Comparison of ENCODE assay signal across 1 cellular context in the genomic region with DNA sequence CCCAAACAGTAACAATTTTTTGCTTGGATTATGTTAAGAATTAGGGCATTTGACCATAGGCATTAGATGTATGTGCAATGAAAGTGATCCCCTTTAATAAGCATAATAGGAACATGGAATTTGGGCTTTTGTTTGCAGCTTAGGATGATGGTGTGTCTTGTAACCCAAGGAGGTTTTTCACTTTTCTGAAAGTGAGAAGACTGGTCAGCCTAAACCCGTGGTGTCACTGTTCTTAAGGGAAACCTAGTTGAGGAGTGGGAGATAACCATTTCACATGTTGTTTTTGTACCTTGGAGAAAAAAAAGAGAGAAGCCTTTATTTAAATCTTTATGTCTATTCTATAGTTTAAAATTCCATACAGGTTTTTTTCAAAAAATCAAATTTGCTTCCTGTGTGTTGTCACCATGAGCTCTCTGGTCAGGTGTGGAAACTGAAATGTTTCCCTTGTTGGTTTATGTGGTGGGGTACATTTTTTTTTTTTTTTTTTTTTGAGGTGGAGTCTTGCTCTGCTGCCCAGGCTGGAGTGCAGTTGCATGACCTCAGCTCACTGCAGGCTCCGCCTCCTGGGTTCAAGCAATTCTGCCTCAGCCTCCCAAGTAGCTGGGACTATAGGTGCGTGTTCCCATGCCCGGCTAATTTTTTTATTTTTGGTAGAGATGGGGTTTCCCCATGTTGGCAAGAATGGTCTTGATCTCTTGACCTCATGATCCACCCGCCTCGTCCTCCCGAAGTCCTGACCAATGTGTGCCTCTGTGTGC.
TF ChIP-seq lines count a peak whose summit lies in the region.

No MANE protein-coding gene starts in this region.

TF ChIP-seq in HepG2, 621 proteins besides CTCF, POLR2A, EP300 and RAD21:
- TF ChIP-seq SUZ12 (IDR thresholded peaks at IDR 0.05; ENCODE audit: low read depth, low read length) (no peak), ZNF337 (CRISPR knock-in tag; IDR thresholded peaks at IDR 0.05; ENCODE audit: borderline replicate concordance, low read depth) (no peak), ATM (IDR thresholded peaks at IDR 0.05; ENCODE audit: borderline replicate concordance) (no peak)
- TF ChIP-seq, protein P1, sequence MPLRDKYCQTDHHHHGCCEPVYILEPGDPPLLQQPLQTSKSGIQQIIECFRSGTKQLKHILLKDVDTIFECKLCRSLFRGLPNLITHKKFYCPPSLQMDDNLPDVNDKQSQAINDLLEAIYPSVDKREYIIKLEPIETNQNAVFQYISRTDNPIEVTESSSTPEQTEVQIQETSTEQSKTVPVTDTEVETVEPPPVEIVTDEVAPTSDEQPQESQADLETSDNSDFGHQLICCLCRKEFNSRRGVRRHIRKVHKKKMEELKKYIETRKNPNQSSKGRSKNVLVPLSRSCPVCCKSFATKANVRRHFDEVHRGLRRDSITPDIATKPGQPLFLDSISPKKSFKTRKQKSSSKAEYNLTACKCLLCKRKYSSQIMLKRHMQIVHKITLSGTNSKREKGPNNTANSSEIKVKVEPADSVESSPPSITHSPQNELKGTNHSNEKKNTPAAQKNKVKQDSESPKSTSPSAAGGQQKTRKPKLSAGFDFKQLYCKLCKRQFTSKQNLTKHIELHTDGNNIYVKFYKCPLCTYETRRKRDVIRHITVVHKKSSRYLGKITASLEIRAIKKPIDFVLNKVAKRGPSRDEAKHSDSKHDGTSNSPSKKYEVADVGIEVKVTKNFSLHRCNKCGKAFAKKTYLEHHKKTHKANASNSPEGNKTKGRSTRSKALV (CRISPR knock-in tag; IDR thresholded peaks at IDR 0.05) = no peak
- TF ChIP-seq, protein P2, sequence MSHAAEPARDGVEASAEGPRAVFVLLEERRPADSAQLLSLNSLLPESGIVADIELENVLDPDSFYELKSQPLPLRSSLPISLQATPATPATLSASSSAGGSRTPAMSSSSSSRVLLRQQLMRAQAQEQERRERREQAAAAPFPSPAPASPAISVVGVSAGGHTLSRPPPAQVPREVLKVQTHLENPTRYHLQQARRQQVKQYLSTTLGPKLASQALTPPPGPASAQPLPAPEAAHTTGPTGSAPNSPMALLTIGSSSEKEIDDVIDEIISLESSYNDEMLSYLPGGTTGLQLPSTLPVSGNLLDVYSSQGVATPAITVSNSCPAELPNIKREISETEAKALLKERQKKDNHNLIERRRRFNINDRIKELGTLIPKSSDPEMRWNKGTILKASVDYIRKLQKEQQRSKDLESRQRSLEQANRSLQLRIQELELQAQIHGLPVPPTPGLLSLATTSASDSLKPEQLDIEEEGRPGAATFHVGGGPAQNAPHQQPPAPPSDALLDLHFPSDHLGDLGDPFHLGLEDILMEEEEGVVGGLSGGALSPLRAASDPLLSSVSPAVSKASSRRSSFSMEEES (CRISPR knock-in tag; IDR thresholded peaks at IDR 0.05) = no peak
